Comparison of ENCODE assay signal across 21 cellular contexts in genomic region chr19:47039239-47039874, GRCh38. TPM values are rescaled to one million over a fixed set of nuclear protein-coding genes. Genes with fewer than 3 reads are reported as not detected.
"Had no signal": no experiment of that assay in that cellular context is flagged by ENCODE, and none has a peak within 500 bp of the region (broad histone marks: within the 10 kb centered on the region; RNA-seq: fewer than 3 reads in every experiment).

No MANE protein-coding gene starts in this region.

- H3K27ac ChIP-seq: lower lobe of right lung, neutrophil, prostate gland, skin epidermis, spleen, suprapubic skin, transverse colon, upper lobe of right lung, uterus had no signal

- H3K36me3 ChIP-seq: lower lobe of right lung, prostate gland, suprapubic skin, transverse colon, upper lobe of right lung, uterus had no signal

- DNase-seq: cortex of kidney; effector memory CD8-positive, alpha-beta T cell; left ventricle myocardium superior; lower lobe of right lung; naive thymus-derived CD8-positive, alpha-beta T cell; nephron progenitor cell; right cardiac atrium; spleen; stimulated activated naive B cell treated with anti-CD40 and anti-IgM and Interleukin-4, amounts not matched to agents 10 μg/mL and 1 μg/mL and 100 μg/mL, for 72 hours; stimulated activated naive CD8-positive, alpha-beta T cell treated with anti-CD3 and anti-CD28 coated beads, Interleukin-15, amount 100 ng/mL, for 72 hours; transverse colon; upper lobe of right lung; uterus had no signal

- FAIRE-seq: frontal cortex, keratinocyte had no signal

- H3K4me3 ChIP-seq: lower lobe of right lung, prostate gland, skin epidermis, spleen, suprapubic skin, transverse colon, upper lobe of right lung, uterus had no signal

- H3K27me3 ChIP-seq: suprapubic skin, upper lobe of right lung, uterus had no signal

- H3K4me1 ChIP-seq: prostate gland had no signal

- ATAC-seq: effector memory CD8-positive, alpha-beta T cell; left ventricle myocardium superior; lower lobe of right lung; naive thymus-derived CD8-positive, alpha-beta T cell; right cardiac atrium; stimulated activated naive B cell treated with anti-CD40 and anti-IgM and Interleukin-4, amounts not matched to agents 10 μg/mL and 1 μg/mL and 100 μg/mL, for 72 hours; stimulated activated naive CD8-positive, alpha-beta T cell treated with anti-CD3 and anti-CD28 coated beads, Interleukin-15, amount 100 ng/mL, for 72 hours; upper lobe of right lung had no signal

- H3K9me3 ChIP-seq: lower lobe of right lung, neutrophil, prostate gland, spleen, suprapubic skin, transverse colon, upper lobe of right lung, uterus had no signal

RNA-seq across cellular contexts. Expression of gene NPAS1, which starts 19.7 kb away (rescaled TPM):
- total RNA-seq: dermis microvascular lymphatic vessel endothelial cell, mesenteric fat pad, uterus had no signal
